In the genomic region with DNA sequence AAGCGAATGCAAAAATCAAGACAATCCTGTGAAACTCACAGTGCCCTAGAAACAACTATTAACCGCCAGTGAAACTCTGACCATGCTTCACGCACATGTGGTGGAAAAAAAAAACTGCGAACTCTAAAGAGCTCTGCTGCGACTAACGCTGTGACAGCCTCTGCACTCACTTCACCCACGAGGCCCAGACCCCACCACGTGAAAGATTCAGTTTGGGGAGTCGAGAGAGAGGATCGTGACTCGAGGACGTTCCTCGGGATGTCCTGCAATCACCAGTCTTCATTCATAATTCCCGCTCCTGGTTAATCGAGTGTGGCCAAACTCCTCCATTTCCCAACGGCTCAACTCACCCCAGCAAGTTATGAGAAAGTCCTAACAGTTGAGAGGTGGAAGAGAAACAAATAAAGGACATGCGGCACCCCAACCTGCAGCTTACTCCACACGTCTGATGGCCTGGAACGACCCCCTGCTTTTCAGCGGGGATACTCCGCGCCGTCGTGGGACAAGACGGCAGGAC, we compare ENCODE assay signal across 7 cellular contexts. TPM values are rescaled to one million over a fixed set of nuclear protein-coding genes. Genes with fewer than 3 reads are reported as not detected.
DNase-seq lines count a peak whose midpoint lies in the region; ATAC-seq and TF ChIP-seq lines count a peak whose summit lies in the region.

No MANE protein-coding gene starts in this region.

- H3K36me3 ChIP-seq in Panc1 (ENCODE audit: control insufficient read depth, insufficient read depth, low read length) (peaks cover 42% of the 10 kb centered on the region), adipocyte (ENCODE audit: control insufficient read depth, insufficient read depth, low read length, severe bottlenecking) (peaks cover 22% of the 10 kb centered on the region), kidney epithelial cell (ENCODE audit: control insufficient read depth, insufficient read depth, low read length) (peaks cover 2% of the 10 kb centered on the region)

- CTCF ChIA-PET in Panc1 (lab: Charles Lee) = no interaction called here

- ATAC-seq in GM18505 (IDR thresholded peaks at IDR 0.05; ENCODE audit: unreplicated experiment) (no peak), Panc1 (no peak), GM19397 (IDR thresholded peaks at IDR 0.05; ENCODE audit: unreplicated experiment) (no peak)

- TF ChIP-seq CTCF in Panc1 (IDR thresholded peaks at IDR 0.05) (no peak), kidney epithelial cell (IDR thresholded peaks at IDR 0.05; ENCODE audit: insufficient read depth, low read length, poor library complexity, severe bottlenecking) (no peak)

- H3K4me1 ChIP-seq in Panc1 (ENCODE audit: control insufficient read depth, insufficient read depth, low read length) (peaks cover 24% of the 10 kb centered on the region), adipocyte (ENCODE audit: control insufficient read depth, insufficient read depth, low read length) (peaks cover 31% of the 10 kb centered on the region)

- BruUV-seq in Panc1 (replicated peaks; lab: Mats Ljungman, UMichigan) = no TSS peak

- intact Hi-C loops in Panc1 (cut with micrococcal nuclease; ENCODE audit: unreplicated experiment) = no loop called here

- H3K27ac ChIP-seq in Panc1 (ENCODE audit: low read length) = peak overlapping the region; percentile 81

- H3K9ac ChIP-seq in adipocyte (ENCODE audit: low read length) = peak overlapping the region; percentile 95

- H3K9me3 ChIP-seq in Panc1 (ENCODE audit: control insufficient read depth, insufficient read depth, low read depth, low read length) (no peaks in the 10 kb centered on the region), adipocyte (ENCODE audit: control insufficient read depth, low read length) (no peaks in the 10 kb centered on the region)

- H3K4me3 ChIP-seq in Panc1 (ENCODE audit: low read depth in 2 of 2, low read length in 2 of 2) (peak overlapping the region; percentile 73 to 87), adipocyte (ENCODE audit: low read length) (peak overlapping the region; percentile 97), kidney epithelial cell (ENCODE audit: low read depth, low read length) (peak overlapping the region; percentile 88)

- DNase-seq in Panc1 (ENCODE audit: low read depth, low spot score) (no peak), adipocyte (ENCODE audit: low read depth) (peak; percentile 54), kidney epithelial cell (ENCODE audit: low read depth) (no peak), COR-L47 (lab: John Stamatoyannopoulos, UW) (no peak)
- DNase-seq in stimulated activated CD4-positive, alpha-beta T cell treated with anti-CD3 and anti-CD28 coated beads, Interleukin-2, amount 100 ng/mL, for 4 hours (ENCODE audit: low read depth) = peak; percentile 67

- POLR2A ChIA-PET in Panc1 (lab: Charles Lee) = interaction anchor here (0.6 to 0.7 kb wide), 3 partner anchors 44 to 216 kb away, joined by 3 to 4 read pairs (median 4); no protein-coding TSS in a partner anchor

- no peaks in the 10 kb centered on the region for H3K27me3 ChIP-seq in Panc1 (ENCODE audit: control insufficient read depth, insufficient read depth, low read length)
- no peaks in the 10 kb centered on the region for H3K27me3 ChIP-seq in adipocyte (replicated peaks; ENCODE audit: control insufficient read depth, insufficient read depth, low read length)
- H3K27me3 ChIP-seq in kidney epithelial cell (ENCODE audit: control insufficient read depth, insufficient read depth, low read length) = no peaks in the 10 kb centered on the region

- in situ Hi-C loops in Panc1 (cut with HindIII; ENCODE audit: low pct_unique_long_range_greater_than_20kb, low sequenced_read_pairs) = no loop called here

- TF ChIP-seq POLR2A in GM18505 (IDR thresholded peaks at IDR 0.05; ENCODE audit: borderline replicate concordance, extremely low read depth, insufficient read depth, insufficient read length) = peak; percentile 43

RNA-seq across cellular contexts. Expression of a gene that starts 1.1 kb away (rescaled TPM):
- 230 TPM for total RNA-seq in Panc1 (2021; ENCODE audit: unreplicated experiment)
- polyA plus RNA-seq in Panc1 (2012; ENCODE audit: insufficient read length) = 209 TPM
- 211 and 234 TPM in 2 replicates for total RNA-seq in kidney epithelial cell

Comparison
In these comparisons a context has a peak if more than half of its experiments do, and no peak if none do; other contexts are left out.
1. DNase-seq: peak in adipocyte (single experiment) and stimulated activated CD4-positive, alpha-beta T cell treated with anti-CD3 and anti-CD28 coated beads, Interleukin-2, amount 100 ng/mL, for 4 hours (single experiment); none in Panc1 (single experiment), kidney epithelial cell (single experiment) and COR-L47 (single experiment).
2. Peak in every context shown above with its lines, with median percentiles within 50 percentile points of each other: H3K4me3 ChIP-seq.